Comparison of ENCODE assay signal across 8 cellular contexts in genomic region chr19:52028027-52028779, GRCh38. TPM values are rescaled to one million over a fixed set of nuclear protein-coding genes. Genes with fewer than 3 reads are reported as not detected.
DNase-seq lines count a peak whose midpoint lies in the region; ATAC-seq and TF ChIP-seq lines count a peak whose summit lies in the region.

TSS of gene ZNF614 (minus strand) at chr19:52028379. CDS start at chr19:52025745, 2,634 bp downstream.

- H3K9me3 ChIP-seq in vagina = peaks cover 39% of the 10 kb centered on the region

- intact Hi-C loops in vagina (cut with DNase I) = no loop called here

- no peak for TF ChIP-seq POLR2A in vagina (IDR thresholded peaks at IDR 0.05)

- H3K9ac ChIP-seq in rectal smooth muscle tissue (ENCODE audit: low read length) = peak within 1 kb of the TSS; percentile 93

- H3K4me1 ChIP-seq in rectal smooth muscle tissue (ENCODE audit: control insufficient read depth, insufficient read depth, low read length) (peaks cover 10% of the 10 kb centered on the region), vagina (peaks cover 27% of the 10 kb centered on the region)

- H3K4me3 ChIP-seq in astrocyte of the cerebellum (ENCODE audit: low read depth, low read length) (peak within 1 kb of the TSS; percentile 59), rectal smooth muscle tissue (ENCODE audit: low read length) (peak within 1 kb of the TSS; percentile 80), vagina (peak within 1 kb of the TSS; percentile 77 to 84)

- H3K27me3 ChIP-seq in rectal smooth muscle tissue (ENCODE audit: control insufficient read depth, insufficient read depth, low read length) (no peaks in the 10 kb centered on the region), vagina (no peaks in the 10 kb centered on the region)

- no peak for TF ChIP-seq CTCF in astrocyte of the cerebellum (IDR thresholded peaks at IDR 0.05; ENCODE audit: low read depth, low read length, missing control alignments)
- TF ChIP-seq CTCF in vagina (IDR thresholded peaks at IDR 0.05) = no peak

- H3K27ac ChIP-seq in rectal smooth muscle tissue (ENCODE audit: low read depth, low read length) (peak within 1 kb of the TSS; percentile 84), vagina (peak within 1 kb of the TSS; percentile 92)

- DNase-seq in NCI-H1694 treated with DMSO at 0.1 percent for 48 hours (lab: John Stamatoyannopoulos, UW) (peak; percentile 89), T1000 (lab: John Stamatoyannopoulos, UW) (peak; percentile 78), astrocyte of the cerebellum (ENCODE audit: low read depth) (peak; percentile 72), hepatic stellate cell (ENCODE audit: low spot score) (peak; percentile 88), vagina (ENCODE audit: extremely low spot score in 2 of 2) (peak in 1 of 2 donors; percentile 88)

- H3K36me3 ChIP-seq in rectal smooth muscle tissue (ENCODE audit: control insufficient read depth, insufficient read depth, low read length) = peaks cover 15% of the 10 kb centered on the region
- peaks cover 3 to 45% of the 10 kb centered on the region in 2 donors for H3K36me3 ChIP-seq in vagina

- ATAC-seq in GM18498 (IDR thresholded peaks at IDR 0.05; ENCODE audit: unreplicated experiment) = peak; percentile 90
- ATAC-seq in HG02852 (IDR thresholded peaks at IDR 0.05; ENCODE audit: unreplicated experiment) = peak; percentile 79

- in situ Hi-C loops in astrocyte of the cerebellum (cut with HindIII; ENCODE audit: low sequenced_read_pairs) = no loop called here

RNA-seq across cellular contexts. Expression of gene ZNF614, which starts in this region (rescaled TPM):
- total RNA-seq in vagina = 5.9 TPM
